Comparison of ENCODE assay signal across 8 cellular contexts in genomic region chr5:132746592-132747063, GRCh38. TPM values are rescaled to one million over a fixed set of nuclear protein-coding genes. Genes with fewer than 3 reads are reported as not detected.
A peak's percentile ranks its signal among the peaks of the same experiment; 100 is the strongest.
DNase-seq lines count a peak whose midpoint lies in the region; ATAC-seq, FAIRE-seq and TF ChIP-seq lines count a peak whose summit lies in the region.

No MANE protein-coding gene starts in this region.

- CTCF ChIA-PET in mammary epithelial cell (lab: Charles Lee; ENCODE audit: low non-redundant PET), result interaction anchor here (0.6 kb wide), 1 partner anchor 1004 kb away, joined by 4 read pairs; no protein-coding TSS in a partner anchor

- no peaks in the 10 kb centered on the region for H3K79me2 ChIP-seq in mammary epithelial cell (ENCODE audit: insufficient read depth, low read length)

- DNase-seq in NCI-H460 (ENCODE audit: extremely low read depth, low read depth) (peak; percentile 21), mammary epithelial cell (no peak), medulla oblongata (ENCODE audit: extremely low spot score) (peak; percentile 57), testis (peak; percentile 59), GM12892 (ENCODE audit: insufficient read length) (no peak)

- H3K36me3 ChIP-seq in mammary epithelial cell (ENCODE audit: insufficient read depth, low read length), result no peaks in the 10 kb centered on the region
- H3K36me3 ChIP-seq in testis (ENCODE audit: low read depth, missing control alignments), result no peaks in the 10 kb centered on the region

- TF ChIP-seq CTCF in GM12872 (IDR thresholded peaks at IDR 0.05; ENCODE audit: insufficient read depth, low read depth, low read length), result peak; percentile 60; the same call in 2 of the 3 replicates
- peak; percentile 17 to 45 for TF ChIP-seq CTCF in mammary epithelial cell (conservative IDR thresholded peaks at IDR 0.05 in 1 of 2, IDR thresholded peaks at IDR 0.05 in 1 of 2; ENCODE audit: extremely low read depth in 1 of 2, insufficient read depth in 1 of 2, low read depth in 1 of 2, low read length in 2 of 2)
- no peak for TF ChIP-seq CTCF in testis (IDR thresholded peaks at IDR 0.05)

- H2AFZ ChIP-seq in mammary epithelial cell (ENCODE audit: low read depth, low read length), result peak overlapping the region; percentile 80

- H3K4me2 ChIP-seq in mammary epithelial cell (ENCODE audit: insufficient read depth, low read depth, low read length), result peak overlapping the region; percentile 84

- H4K20me1 ChIP-seq in mammary epithelial cell (ENCODE audit: insufficient read depth, low read length), result no peaks in the 10 kb centered on the region

- H3K9me3 ChIP-seq in mammary epithelial cell (replicated peaks; ENCODE audit: insufficient read depth, low read length) (no peaks in the 10 kb centered on the region), testis (no peaks in the 10 kb centered on the region)

- BruUV-seq in mammary epithelial cell (replicated peaks; lab: Mats Ljungman, UMichigan), result no TSS peak

- H3K4me1 ChIP-seq in mammary epithelial cell (ENCODE audit: insufficient read depth, low read length) (peaks cover 14% of the 10 kb centered on the region), testis (no peaks in the 10 kb centered on the region)

- H3K4me3 ChIP-seq in mammary epithelial cell (replicated peaks in 1 of 3; ENCODE audit: insufficient read depth in 1 of 3, low read depth in 2 of 3, low read length in 3 of 3) (peak overlapping the region; percentile 32 to 55 (median 53)), testis (peak overlapping the region; percentile 39 to 48)

- TF ChIP-seq POLR2A in testis (IDR thresholded peaks at IDR 0.05), result no peak
- TF ChIP-seq POLR2A in GM12892 (IDR thresholded peaks at IDR 0.05; ENCODE audit: low read depth, low read length), result no peak

- no peak overlapping the region for H3K9ac ChIP-seq in mammary epithelial cell (ENCODE audit: insufficient read depth, low read length)

- FAIRE-seq in GM12892 (lab: Jason Lieb, UNC), result no peak

- in situ Hi-C loops in mammary epithelial cell (cut with MboI; ENCODE audit: low sequenced_read_pairs in 2 of 2), result no loop called here

- dilution Hi-C loops in mammary epithelial cell (cut with HindIII; ENCODE audit: low sequenced_read_pairs), result no loop called here

- 47% methylated on average over 7 of the region's 8 CpGs for WGBS in mammary epithelial cell (ENCODE audit: low coverage, missing lambda C conversion rate)
- 19 to 24% methylated on average over 8 of the region's 8 CpGs for WGBS in testis, 2 donors

- H3K27me3 ChIP-seq in mammary epithelial cell (ENCODE audit: insufficient read depth, low read length) (no peaks in the 10 kb centered on the region), testis (no peaks in the 10 kb centered on the region)

- H3K27ac ChIP-seq in mammary epithelial cell (ENCODE audit: insufficient read depth, low read depth, low read length), result no peak overlapping the region
- H3K27ac ChIP-seq in testis, result no peak overlapping the region

- intact Hi-C loops in mammary epithelial cell (cut with micrococcal nuclease) (no loop called here), testis (cut with DNase I; ENCODE audit: low total_unique reads) (no loop called here)

- ATAC-seq in HG02588 (IDR thresholded peaks at IDR 0.05; ENCODE audit: unreplicated experiment), result no peak
- no peak for ATAC-seq in GM19023 (IDR thresholded peaks at IDR 0.05; ENCODE audit: unreplicated experiment)

RNA-seq across cellular contexts. Expression of gene CCNI2, which starts 0.6 kb away (rescaled TPM):
- not detected in 2 replicates for total RNA-seq in NCI-H460 (2014; rRNA removed; shearing (Covaris generic))
- polyA plus RNA-seq in NCI-H460 (2014; cell fraction: nucleus; rRNA removed), result not detected in 2 replicates
- total RNA-seq in mammary epithelial cell (not detected), testis (1 to 10 TPM; 2.7 to 4.5 TPM)
- polyA plus RNA-seq in mammary epithelial cell (0.09 TPM), testis (ENCODE audit: insufficient read depth, low read depth, low replicate concordance) (1.1 TPM)
- not detected for polyA minus RNA-seq in mammary epithelial cell
- polyA plus RNA-seq in GM12892 (2012; ENCODE audit: missing spikeins), result 7.6 TPM

RNA-seq across cellular contexts. Expression of gene KIF3A, which starts 9.3 kb away (rescaled TPM):
- total RNA-seq in NCI-H460 (2014; rRNA removed; shearing (Covaris generic)), result 10.7 and 11.7 TPM in 2 replicates
- 9.3 and 12.8 TPM in 2 replicates for polyA plus RNA-seq in NCI-H460 (2014; cell fraction: nucleus; rRNA removed)
- total RNA-seq in mammary epithelial cell (10 to 100 TPM; 11.3 to 28.5 TPM), testis (10 to 100 TPM; 30.8 to 38.6 TPM)
- polyA plus RNA-seq in mammary epithelial cell (5.7 TPM), testis (ENCODE audit: insufficient read depth, low read depth, low replicate concordance) (23.2 TPM)
- 14.6 TPM for polyA minus RNA-seq in mammary epithelial cell
- polyA plus RNA-seq in GM12892 (2012; ENCODE audit: missing spikeins), result 21.4 TPM

RNA-seq across cellular contexts. Expression of gene SEPTIN8, which starts 30.4 kb away (rescaled TPM):
- total RNA-seq in NCI-H460 (2014; rRNA removed; shearing (Covaris generic)), result 24.0 and 30.0 TPM in 2 replicates
- 54.9 and 56.9 TPM in 2 replicates for polyA plus RNA-seq in NCI-H460 (2014; cell fraction: nucleus; rRNA removed)
- 10 to 100 TPM; 41.0 to 57.5 TPM for total RNA-seq in mammary epithelial cell
- 46.4 TPM for polyA plus RNA-seq in mammary epithelial cell
- 69.7 TPM for polyA minus RNA-seq in mammary epithelial cell
- total RNA-seq in testis, result 10 to 100 TPM; 12.4 to 13.9 TPM
- 16.4 TPM for polyA plus RNA-seq in testis (ENCODE audit: insufficient read depth, low read depth, low replicate concordance)
- polyA plus RNA-seq in GM12892 (2012; ENCODE audit: missing spikeins), result 30.3 TPM

Comparison
In these comparisons a context has a peak if more than half of its experiments do, and no peak if none do; other contexts are left out.
1. CTCF ChIP-seq: peak in GM12872 (single experiment) and mammary epithelial cell (2 of 2); none in testis (0 of 3).
2. DNase-seq: peak in NCI-H460 (single experiment), medulla oblongata (single experiment) and testis (single experiment); none in mammary epithelial cell (single experiment) and GM12892 (single experiment).